Comparison of ENCODE assay signal across 9 cellular contexts in genomic region chr9:128657344-128657704, GRCh38. TPM values are rescaled to one million over a fixed set of nuclear protein-coding genes. Genes with fewer than 3 reads are reported as not detected.
DNase-seq lines count a peak whose midpoint lies in the region; ATAC-seq and TF ChIP-seq lines count a peak whose summit lies in the region.
"Had no signal": no experiment of that assay in that cellular context is flagged by ENCODE, and none has a peak within 500 bp of the region (broad histone marks: within the 10 kb centered on the region; RNA-seq: fewer than 3 reads in every experiment).

No MANE protein-coding gene starts in this region.

- peak overlapping the region; percentile 96; the same call in 1 of the 2 replicates for H3K4me2 ChIP-seq in IMR-90 (ENCODE audit: low read depth, low read length)

- no peaks in the 10 kb centered on the region for H4K20me1 ChIP-seq in IMR-90 (ENCODE audit: insufficient read depth, low read length)

- no peaks in the 10 kb centered on the region for H3K27me3 ChIP-seq in IMR-90 (ENCODE audit: control insufficient read depth, insufficient read depth, low read length)

- in situ Hi-C loops in IMR-90 (cut with MboI; ENCODE audit: low sequenced_read_pairs) = no loop called here

- H3K27me3 Mint-ChIP-seq in activated CD8-positive, alpha-beta T cell treated with anti-CD3 and anti-CD28 coated beads for 36 hours = no peaks in the 10 kb centered on the region
- peaks cover 0 to 7% (median 5%) of the 10 kb centered on the region in 3 donors for H3K27me3 Mint-ChIP-seq in immature natural killer cell (ENCODE audit: low read depth in 3 of 3)
- no peaks in the 10 kb centered on the region for H3K27me3 Mint-ChIP-seq in stimulated activated memory B cell treated with anti-CD40 and anti-IgM and Interleukin-4, amounts not matched to agents 10 μg/mL and 1 μg/mL and 100 μg/mL, for 72 hours

- no peaks in the 10 kb centered on the region for H3K4me1 ChIP-seq in IMR-90 (ENCODE audit: control insufficient read depth, insufficient read depth, low read length)

- peak overlapping the region; percentile 100 for H3K27ac Mint-ChIP-seq in activated CD8-positive, alpha-beta T cell treated with anti-CD3 and anti-CD28 coated beads for 36 hours
- H3K27ac Mint-ChIP-seq in immature natural killer cell = peak overlapping the region; percentile 95 to 100 (median 100)
- peak overlapping the region; percentile 100 for H3K27ac Mint-ChIP-seq in stimulated activated memory B cell treated with anti-CD40 and anti-IgM and Interleukin-4, amounts not matched to agents 10 μg/mL and 1 μg/mL and 100 μg/mL, for 72 hours

- CTCF ChIA-PET in IMR-90 (lab: Yijun Ruan, JAX) = no interaction called here
- CTCF ChIA-PET in activated CD8-positive, alpha-beta T cell treated with anti-CD3 and anti-CD28 coated beads for 36 hours (lab: Charles Lee) = no interaction called here

- H3K9me3 Mint-ChIP-seq in activated CD8-positive, alpha-beta T cell treated with anti-CD3 and anti-CD28 coated beads for 36 hours = no peaks in the 10 kb centered on the region
- H3K9me3 Mint-ChIP-seq in immature natural killer cell = no peaks in the 10 kb centered on the region
- H3K9me3 Mint-ChIP-seq in stimulated activated memory B cell treated with anti-CD40 and anti-IgM and Interleukin-4, amounts not matched to agents 10 μg/mL and 1 μg/mL and 100 μg/mL, for 72 hours = no peaks in the 10 kb centered on the region

- peak overlapping the region; percentile 98; the same call in 1 of the 2 replicates for H3K27ac ChIP-seq in IMR-90 (ENCODE audit: insufficient read depth, low read length)

- peak overlapping the region; percentile 100 for H3K56ac ChIP-seq in IMR-90 (ENCODE audit: extremely low read depth, insufficient read depth, low read length)

- H2BK15ac ChIP-seq in IMR-90 (ENCODE audit: low read depth, low read length) = peak overlapping the region; percentile 100; the same call in 2 of the 3 replicates

- no peak for TF ChIP-seq POLR2A in IMR-90 (IDR thresholded peaks at IDR 0.05; ENCODE audit: low read depth, low read length)

- no peak for ATAC-seq in IMR-90 (ENCODE audit: low read depth)
- no peak for ATAC-seq in activated CD8-positive, alpha-beta T cell treated with anti-CD3 and anti-CD28 coated beads for 36 hours
- ATAC-seq in stimulated activated memory B cell treated with anti-CD40 and anti-IgM and Interleukin-4, amounts not matched to agents 10 μg/mL and 1 μg/mL and 100 μg/mL, for 72 hours = no peak
- no peak for ATAC-seq in GM18502 (IDR thresholded peaks at IDR 0.05; ENCODE audit: poor library complexity, unreplicated experiment)
- ATAC-seq in GM19351 (IDR thresholded peaks at IDR 0.05; ENCODE audit: unreplicated experiment) = no peak

- H2AK9ac ChIP-seq in IMR-90 (replicated peaks; ENCODE audit: low read depth, low read length, poor library complexity) = no peak overlapping the region

- peaks cover 4% of the 10 kb centered on the region for H3K4me1 Mint-ChIP-seq in activated CD8-positive, alpha-beta T cell treated with anti-CD3 and anti-CD28 coated beads for 36 hours (ENCODE audit: low read depth)
- H3K4me1 Mint-ChIP-seq in immature natural killer cell = peaks cover 9% of the 10 kb centered on the region in 2 donors
- peaks cover 6% of the 10 kb centered on the region for H3K4me1 Mint-ChIP-seq in stimulated activated memory B cell treated with anti-CD40 and anti-IgM and Interleukin-4, amounts not matched to agents 10 μg/mL and 1 μg/mL and 100 μg/mL, for 72 hours

- H4K5ac ChIP-seq in IMR-90 (ENCODE audit: low read depth, low read length) = peak overlapping the region; percentile 100

- DNase-seq in IMR-90 (no peak), immature natural killer cell (no peak), hippocampal formation (lab: John Stamatoyannopoulos, UW) (no peak), iPS-NIHi7 (ENCODE audit: extremely low spot score) (no peak)
- no peak for DNase-seq in activated CD8-positive, alpha-beta T cell treated with anti-CD3 and anti-CD28 coated beads for 36 hours
- DNase-seq: activated gamma-delta T cell treated with Interleukin-2 at 50 U/mL for 16 hours had no signal

- H3K36me3 Mint-ChIP-seq in activated CD8-positive, alpha-beta T cell treated with anti-CD3 and anti-CD28 coated beads for 36 hours (ENCODE audit: low read depth) = no peaks in the 10 kb centered on the region
- no peaks in the 10 kb centered on the region for H3K36me3 Mint-ChIP-seq in immature natural killer cell
- H3K36me3 Mint-ChIP-seq in stimulated activated memory B cell treated with anti-CD40 and anti-IgM and Interleukin-4, amounts not matched to agents 10 μg/mL and 1 μg/mL and 100 μg/mL, for 72 hours = no peaks in the 10 kb centered on the region

- H3K4ac ChIP-seq in IMR-90 (ENCODE audit: low read depth, low read length) = peak overlapping the region; percentile 100

- no peak overlapping the region for H3K4me3 ChIP-seq in IMR-90 (ENCODE audit: insufficient read depth, low read depth, low read length)

- no peaks in the 10 kb centered on the region for H3K9me1 ChIP-seq in IMR-90 (ENCODE audit: insufficient read depth, low read length)

- peak overlapping the region; percentile 99 to 100 for H4K8ac ChIP-seq in IMR-90 (ENCODE audit: low read depth in 2 of 2, low read length in 2 of 2)

- peak overlapping the region; percentile 100; the same call in 1 of the 2 replicates for H3K23ac ChIP-seq in IMR-90 (ENCODE audit: low read depth, low read length)

- H2BK5ac ChIP-seq in IMR-90 (ENCODE audit: low read depth, low read length, poor library complexity, severe bottlenecking) = peak overlapping the region; percentile 100

- H3K4me3 Mint-ChIP-seq in activated CD8-positive, alpha-beta T cell treated with anti-CD3 and anti-CD28 coated beads for 36 hours = peak overlapping the region; percentile 81
- peak overlapping the region; percentile 88 to 97 (median 93) for H3K4me3 Mint-ChIP-seq in immature natural killer cell
- H3K4me3 Mint-ChIP-seq in stimulated activated memory B cell treated with anti-CD40 and anti-IgM and Interleukin-4, amounts not matched to agents 10 μg/mL and 1 μg/mL and 100 μg/mL, for 72 hours = peak overlapping the region; percentile 93

- no peak for TF ChIP-seq RAD21 in IMR-90 (IDR thresholded peaks at IDR 0.05; ENCODE audit: low read length)

- peak overlapping the region; percentile 100 for H3K14ac ChIP-seq in IMR-90 (replicated peaks; ENCODE audit: low read depth, low read length)

- no peaks in the 10 kb centered on the region for H3K36me3 ChIP-seq in IMR-90 (ENCODE audit: control insufficient read depth, insufficient read depth, low read length)

- dilution Hi-C loops in IMR-90 (cut with HindIII; ENCODE audit: low sequenced_read_pairs, unreplicated experiment) = no loop called here

- TF ChIP-seq CTCF in IMR-90 (conservative IDR thresholded peaks at IDR 0.05; ENCODE audit: low read depth, low read length) = no peak
- TF ChIP-seq CTCF in activated CD8-positive, alpha-beta T cell treated with anti-CD3 and anti-CD28 coated beads for 36 hours (IDR thresholded peaks at IDR 0.05) = no peak

- POLR2A ChIA-PET in IMR-90 (lab: Charles Lee; ENCODE audit: unreplicated experiment) = no interaction called here
- POLR2A ChIA-PET in activated CD8-positive, alpha-beta T cell treated with anti-CD3 and anti-CD28 coated beads for 36 hours (lab: Charles Lee) = interaction anchor here (0.8 to 1.4 kb wide), 4 partner anchors 9 to 33 kb away, joined by 3 to 6 read pairs (median 5); no protein-coding TSS in a partner anchor

- no peaks in the 10 kb centered on the region for H3K9me3 ChIP-seq in IMR-90 (ENCODE audit: control insufficient read depth, insufficient read depth, low read length)

- no peak overlapping the region for H2AFZ ChIP-seq in IMR-90 (replicated peaks; ENCODE audit: low read length, poor library complexity)

- H3K18ac ChIP-seq in IMR-90 (ENCODE audit: low read depth, low read length) = no peak overlapping the region; the same call in 1 of the 2 replicates

- H4K91ac ChIP-seq in IMR-90 (ENCODE audit: insufficient read depth, low read depth, low read length) = peak overlapping the region; percentile 100

- H3K9ac ChIP-seq in IMR-90 (ENCODE audit: low read depth, low read length) = peak overlapping the region; percentile 100

- no TSS peak for BruUV-seq in IMR-90 (replicated peaks; lab: Mats Ljungman, UMichigan)

- intact Hi-C loops in IMR-90 (cut with micrococcal nuclease) = loop anchor here (2.0 kb wide), 1 partner anchor 31 kb away; the partner anchor contains the start of gene SET
- intact Hi-C loops in activated CD8-positive, alpha-beta T cell treated with anti-CD3 and anti-CD28 coated beads for 36 hours (cut with micrococcal nuclease) = no loop called here

- peak overlapping the region; percentile 100; the same call in 1 of the 2 replicates for H2BK120ac ChIP-seq in IMR-90 (ENCODE audit: low read depth, low read length)

- WGBS in IMR-90 (ENCODE audit: extremely low coverage in 2 of 2, insufficient read length in 1 of 2), 2 experiments = 100% methylated on average over 4 of the region's 13 CpGs; no CpG with 5 or more reads in 1 of the 2 experiments

- H2BK20ac ChIP-seq in IMR-90 (ENCODE audit: low read depth, low read length) = peak overlapping the region; percentile 100; the same call in 1 of the 2 replicates

- peak overlapping the region; percentile 61 for H2AK5ac ChIP-seq in IMR-90 (ENCODE audit: low read depth, low read length)

- peaks cover 10 to 18% of the 10 kb centered on the region in 2 experiments; a peak in 3 of 4 replicates for H3K79me1 ChIP-seq in IMR-90 (ENCODE audit: low read depth in 1 of 2, low read length in 2 of 2)

RNA-seq across cellular contexts. Expression of gene DYNC2I2, which starts 0.7 kb away (rescaled TPM):
- total RNA-seq in IMR-90 (2012; rRNA removed) = 36.1 and 37.1 TPM in 2 replicates
- polyA plus RNA-seq in IMR-90 (2012; rRNA removed) (33.7 and 42.9 TPM in 2 replicates), immature natural killer cell (10 to 100 TPM in 1 of 3 donors, 1 to 10 TPM in 2; 1.6 to 10.8 (median 4.7) TPM)
- polyA plus RNA-seq in IMR-90 (2012; cell fraction: cytosol; rRNA removed) = 27.9 and 40.6 TPM in 2 replicates
- polyA plus RNA-seq in IMR-90 (2012; cell fraction: nucleus; rRNA removed; ENCODE audit: low replicate concordance) = 24.0 and 102 TPM in 2 replicates
- 10 to 100 TPM; 24.3 to 25.6 TPM for total RNA-seq in activated CD8-positive, alpha-beta T cell treated with anti-CD3 and anti-CD28 coated beads for 36 hours

RNA-seq across cellular contexts. Expression of gene SET, which starts 31.7 kb away (rescaled TPM):
- total RNA-seq in IMR-90 (2012; rRNA removed) = 182 and 587 TPM in 2 replicates
- polyA plus RNA-seq in IMR-90 (2012; rRNA removed) (80.2 and 104 TPM in 2 replicates), immature natural killer cell (100 to 1,000 TPM; 151 to 233 (median 232) TPM)
- polyA plus RNA-seq in IMR-90 (2012; cell fraction: cytosol; rRNA removed) = 13.7 and 17.9 TPM in 2 replicates
- polyA plus RNA-seq in IMR-90 (2012; cell fraction: nucleus; rRNA removed; ENCODE audit: low replicate concordance) = 21.2 and 52.6 TPM in 2 replicates
- 100 to 1,000 TPM; 749 to 755 TPM for total RNA-seq in activated CD8-positive, alpha-beta T cell treated with anti-CD3 and anti-CD28 coated beads for 36 hours

RNA-seq across cellular contexts. Expression of gene PKN3, which starts 45.0 kb away (rescaled TPM):
- 1.6 and 1.7 TPM in 2 replicates for total RNA-seq in IMR-90 (2012; rRNA removed)
- 3.8 and 5.7 TPM in 2 replicates for polyA plus RNA-seq in IMR-90 (2012; rRNA removed)
- polyA plus RNA-seq in IMR-90 (2012; cell fraction: cytosol; rRNA removed) = 3.5 and 3.6 TPM in 2 replicates
- polyA plus RNA-seq in IMR-90 (2012; cell fraction: nucleus; rRNA removed; ENCODE audit: low replicate concordance) = 18.8 and 32.4 TPM in 2 replicates
- total RNA-seq in activated CD8-positive, alpha-beta T cell treated with anti-CD3 and anti-CD28 coated beads for 36 hours = 10 to 100 TPM in 1 of 2 experiments, 1 to 10 TPM in 1; 9.3 to 10.7 TPM
- 1 to 10 TPM; 2.1 to 3.9 (median 2.9) TPM for polyA plus RNA-seq in immature natural killer cell
